ENCODE assay signal across 12 cellular contexts in the genomic region with DNA sequence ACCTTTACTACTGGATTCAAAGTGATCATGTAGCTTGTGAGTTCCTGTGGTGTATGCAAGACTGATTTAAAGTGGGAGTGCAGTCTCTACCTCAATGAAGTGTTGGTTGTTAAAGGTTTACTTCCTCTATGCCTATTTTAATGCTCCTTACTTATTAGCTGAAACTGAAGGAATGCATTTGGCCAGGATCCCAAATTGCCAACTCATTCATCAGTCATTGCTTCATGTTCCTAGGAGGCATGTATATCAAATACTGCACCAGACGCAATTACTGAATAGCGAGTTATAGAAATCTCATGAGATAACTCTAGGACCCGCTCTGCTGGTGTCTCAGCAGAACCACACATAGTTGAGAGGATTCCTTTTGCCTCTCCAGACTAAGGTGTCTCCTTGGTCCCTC.
A peak's percentile ranks its signal among the peaks of the same experiment; 100 is the strongest.
DNase-seq lines count a peak whose midpoint lies in the region; ATAC-seq, FAIRE-seq and TF ChIP-seq lines count a peak whose summit lies in the region.
"Had no signal": no experiment of that assay in that cellular context is flagged by ENCODE, and none has a peak within 500 bp of the region (broad histone marks: within the 10 kb centered on the region; RNA-seq: fewer than 3 reads in every experiment).

No MANE protein-coding gene starts in this region.

- no peak overlapping the region for H2BK15ac ChIP-seq in H9 (ENCODE audit: low read depth, low read length)

- H3K36me3 Mint-ChIP-seq in endodermal cell (ENCODE audit: low read depth) (no peaks in the 10 kb centered on the region), H9 (ENCODE audit: insufficient read depth in 1 of 3, low read depth in 3 of 3) (peaks cover 0 to 4% (median 0%) of the 10 kb centered on the region in 3 experiments; a peak in 3 of 7 replicates), T-cell (no peaks in the 10 kb centered on the region)
- peaks cover 2% of the 10 kb centered on the region for H3K36me3 Mint-ChIP-seq in activated T-helper 1 cell treated with anti-CD3 and anti-CD28 coated beads, Interleukin-12 subunit alpha, Interleukin-12 subunit beta, Interleukin-2, Interleukin-4 antibody, amounts not matched to agents 30 ng/mL and 10 ng/mL and 1 ng/mL, durations not matched to agents 14 hours and 24 hours and 36 hours (ENCODE audit: low read depth)

- H3K9me3 ChIP-seq in endodermal cell (ENCODE audit: control insufficient read depth, low read length) (no peaks in the 10 kb centered on the region), H9 (ENCODE audit: control insufficient read depth, low read depth, low read length) (no peaks in the 10 kb centered on the region)

- no peak overlapping the region for H4K8ac ChIP-seq in H9 (replicated peaks; ENCODE audit: insufficient read length, low read depth, low read length)

- peaks cover 40% of the 10 kb centered on the region for H3K4me1 Mint-ChIP-seq in endodermal cell
- H3K4me1 Mint-ChIP-seq in H9 = peaks cover 29 to 33% of the 10 kb centered on the region in 2 experiments
- H3K4me1 Mint-ChIP-seq in T-cell = no peaks in the 10 kb centered on the region
- H3K4me1 Mint-ChIP-seq in activated T-helper 1 cell treated with anti-CD3 and anti-CD28 coated beads, Interleukin-12 subunit alpha, Interleukin-12 subunit beta, Interleukin-2, Interleukin-4 antibody, amounts not matched to agents 30 ng/mL and 10 ng/mL and 1 ng/mL, durations not matched to agents 14 hours and 24 hours and 36 hours (ENCODE audit: low read depth) = peaks cover 6% of the 10 kb centered on the region

- CTCF ChIA-PET in T-cell (lab: Charles Lee) = interaction anchor here in 1 of 2 donors (1.1 kb wide), 1 partner anchor 26 kb away, joined by 3 read pairs; no protein-coding TSS in a partner anchor

- H3K23me2 ChIP-seq in H9 (ENCODE audit: insufficient read length, low read depth, low read length, poor library complexity, severe bottlenecking) = no peaks in the 10 kb centered on the region

- 94% methylated on average over 3 of the region's 3 CpGs for WGBS in endodermal cell (ENCODE audit: insufficient coverage in 1 of 2, insufficient read length in 1 of 2), 2 experiments
- WGBS in H9 (ENCODE audit: extremely low coverage, insufficient read length, low lambda C conversion rate) = no CpG with 5 or more reads among the region's 3 CpGs

- POLR2A ChIA-PET in T-cell (lab: Charles Lee) = interaction anchor here in 1 of 2 donors (0.7 kb wide), 1 partner anchor 1104 kb away, joined by 3 read pairs; no protein-coding TSS in a partner anchor

- no peak overlapping the region for H3K9ac ChIP-seq in endodermal cell (ENCODE audit: extremely low read depth, low read length, poor library complexity, severe bottlenecking)
- H3K9ac ChIP-seq in H9 (ENCODE audit: extremely low read depth, insufficient read length, low read length) = no peak overlapping the region

- TF ChIP-seq CTCF in endodermal cell (conservative IDR thresholded peaks at IDR 0.05) (peak; percentile 13), omental fat pad (IDR thresholded peaks at IDR 0.05) (no peak), H9 (conservative IDR thresholded peaks at IDR 0.05) (no peak)

- ATAC-seq in omental fat pad (ENCODE audit: low FRiP score) (peak; percentile 29), T-cell (replicated peaks in 1 of 4) (no peak)

- H4K91ac ChIP-seq in H9 (ENCODE audit: insufficient read length, low read depth, low read length) = no peak overlapping the region

- DNase-seq in ELR (ENCODE audit: low read depth) (peak; percentile 93), RCC 7860 (ENCODE audit: low spot score) (peak; percentile 51), endodermal cell (no peak), omental fat pad (ENCODE audit: low spot score) (no peak), NOMO-1 treated with dmso at 0.1 percent for 144 hours (lab: John Stamatoyannopoulos, UW; ENCODE audit: unreplicated experiment) (no peak), H9 (no peak), T-cell (no peak)
- DNase-seq in activated T-helper 1 cell treated with anti-CD3 and anti-CD28 coated beads, Interleukin-12 subunit alpha, Interleukin-12 subunit beta, Interleukin-2, Interleukin-4 antibody, amounts not matched to agents 30 ng/mL and 10 ng/mL and 1 ng/mL, durations not matched to agents 14 hours and 24 hours and 36 hours (ENCODE audit: low spot score) = no peak
- DNase-seq: anterior cingulate cortex, DMS 273 treated with DMSO at 0.1 percent for 48 hours, NCI-H446 treated with DMSO at 0.1 percent for 48 hours had no signal

- H3K4me3 ChIP-seq in endodermal cell (ENCODE audit: low read length) = no peak overlapping the region

- H3K27ac ChIP-seq in endodermal cell (ENCODE audit: low read depth, low read length) (no peak overlapping the region), H9 (ENCODE audit: insufficient read length, low read depth, low read length) (no peak overlapping the region)

- H3K18ac ChIP-seq in H9 (ENCODE audit: insufficient read length, low read depth, low read length) = no peak overlapping the region

- no peak overlapping the region for H4K5ac ChIP-seq in H9 (ENCODE audit: insufficient read length, low read depth, low read length)

- H2AK5ac ChIP-seq in H9 (ENCODE audit: insufficient read length, low read length) = no peak overlapping the region

- no peaks in the 10 kb centered on the region for H4K20me1 ChIP-seq in H9 (ENCODE audit: control insufficient read depth, insufficient read depth, insufficient read length)

- H3K27me3 Mint-ChIP-seq in endodermal cell (ENCODE audit: insufficient read depth) (no peaks in the 10 kb centered on the region), H9 (ENCODE audit: low read depth) (no peaks in the 10 kb centered on the region), T-cell (no peaks in the 10 kb centered on the region)
- H3K27me3 Mint-ChIP-seq in activated T-helper 1 cell treated with anti-CD3 and anti-CD28 coated beads, Interleukin-12 subunit alpha, Interleukin-12 subunit beta, Interleukin-2, Interleukin-4 antibody, amounts not matched to agents 30 ng/mL and 10 ng/mL and 1 ng/mL, durations not matched to agents 14 hours and 24 hours and 36 hours (ENCODE audit: insufficient read depth) = no peaks in the 10 kb centered on the region

- no peaks in the 10 kb centered on the region for H3K36me3 ChIP-seq in endodermal cell (ENCODE audit: control insufficient read depth, insufficient read depth, low read length)

- H2BK20ac ChIP-seq in H9 (ENCODE audit: low read depth, low read length, poor library complexity, severe bottlenecking) = no peak overlapping the region

- H3K9me3 Mint-ChIP-seq in endodermal cell (peaks cover 1% of the 10 kb centered on the region), H9 (peaks cover 2 to 6% of the 10 kb centered on the region in 2 experiments; a peak in 4 of 5 replicates), T-cell (no peaks in the 10 kb centered on the region)
- H3K9me3 Mint-ChIP-seq in activated T-helper 1 cell treated with anti-CD3 and anti-CD28 coated beads, Interleukin-12 subunit alpha, Interleukin-12 subunit beta, Interleukin-2, Interleukin-4 antibody, amounts not matched to agents 30 ng/mL and 10 ng/mL and 1 ng/mL, durations not matched to agents 14 hours and 24 hours and 36 hours = peaks cover 8% of the 10 kb centered on the region

- H3K27ac Mint-ChIP-seq in endodermal cell (no peak overlapping the region), H9 (no peak overlapping the region), T-cell (no peak overlapping the region)
- H3K27ac Mint-ChIP-seq in activated T-helper 1 cell treated with anti-CD3 and anti-CD28 coated beads, Interleukin-12 subunit alpha, Interleukin-12 subunit beta, Interleukin-2, Interleukin-4 antibody, amounts not matched to agents 30 ng/mL and 10 ng/mL and 1 ng/mL, durations not matched to agents 14 hours and 24 hours and 36 hours = no peak overlapping the region

- no peak overlapping the region for H2BK5ac ChIP-seq in H9 (ENCODE audit: insufficient read length, low read length)

- no peak overlapping the region for H2AFZ ChIP-seq in H9 (ENCODE audit: low read length)

- no peak overlapping the region for H3K56ac ChIP-seq in H9 (ENCODE audit: insufficient read length, low read depth, low read length)

- H3T11ph ChIP-seq in H9 (ENCODE audit: low read length) = no peak overlapping the region

- no peak overlapping the region for H3K23ac ChIP-seq in H9 (ENCODE audit: insufficient read length, low read depth, low read length)

- H3K4me1 ChIP-seq in endodermal cell (ENCODE audit: control insufficient read depth, insufficient read depth, low read length) = peaks cover 12% of the 10 kb centered on the region
- H3K4me1 ChIP-seq in H9 (ENCODE audit: insufficient read depth, low read length) = no peaks in the 10 kb centered on the region; the same call in 1 of the 2 replicates

- H3K4me2 ChIP-seq in H9 (ENCODE audit: insufficient read depth, insufficient read length, low read length) = no peak overlapping the region

- no peak for FAIRE-seq in RCC 7860 (lab: Jason Lieb, UNC)
- FAIRE-seq: GM18507 had no signal

- H3K27me3 ChIP-seq in endodermal cell (ENCODE audit: control insufficient read depth, insufficient read depth, low read length, poor library complexity, severe bottlenecking) (no peaks in the 10 kb centered on the region), H9 (ENCODE audit: insufficient read depth, low read length) (no peaks in the 10 kb centered on the region)

- H2BK120ac ChIP-seq in H9 (ENCODE audit: low read depth, low read length, poor library complexity, severe bottlenecking) = no peak overlapping the region

- no peaks in the 10 kb centered on the region for H3K79me1 ChIP-seq in H9 (ENCODE audit: insufficient read depth, low read depth, low read length, poor library complexity, severe bottlenecking)

- no peak overlapping the region for H3K14ac ChIP-seq in H9 (ENCODE audit: insufficient read depth, low read length)

- H3K4me3 Mint-ChIP-seq in endodermal cell (no peak overlapping the region), H9 (no peak overlapping the region), T-cell (no peak overlapping the region)
- no peak overlapping the region for H3K4me3 Mint-ChIP-seq in activated T-helper 1 cell treated with anti-CD3 and anti-CD28 coated beads, Interleukin-12 subunit alpha, Interleukin-12 subunit beta, Interleukin-2, Interleukin-4 antibody, amounts not matched to agents 30 ng/mL and 10 ng/mL and 1 ng/mL, durations not matched to agents 14 hours and 24 hours and 36 hours

- no peak overlapping the region for H3K4ac ChIP-seq in H9 (ENCODE audit: low read depth, low read length)

- H2BK12ac ChIP-seq in H9 (ENCODE audit: insufficient read length, low read depth, low read length) = no peak overlapping the region

- H3K79me2 ChIP-seq in H9 (ENCODE audit: insufficient read depth, low read length) = no peaks in the 10 kb centered on the region

- intact Hi-C loops in activated T-helper 1 cell treated with anti-CD3 and anti-CD28 coated beads, Interleukin-12 subunit alpha, Interleukin-12 subunit beta, Interleukin-2, Interleukin-4 antibody, amounts not matched to agents 30 ng/mL and 10 ng/mL and 1 ng/mL, durations not matched to agents 14 hours and 24 hours and 36 hours (cut with micrococcal nuclease) = no loop called here

Comparison
In these comparisons a context has a peak if more than half of its experiments do, and no peak if none do; other contexts are left out.
1. DNase-seq: peak in ELR (single experiment) and RCC 7860 (single experiment); none in endodermal cell (single experiment), omental fat pad (single experiment), NOMO-1 treated with dmso at 0.1 percent for 144 hours (single experiment), H9 (single experiment), T-cell (0 of 34) and activated T-helper 1 cell treated with anti-CD3 and anti-CD28 coated beads, Interleukin-12 subunit alpha, Interleukin-12 subunit beta, Interleukin-2, Interleukin-4 antibody, amounts not matched to agents 30 ng/mL and 10 ng/mL and 1 ng/mL, durations not matched to agents 14 hours and 24 hours and 36 hours (single experiment).